Comparison of ENCODE assay signal across 19 cellular contexts in genomic region chr16:46768809-46769208, GRCh38. TPM values are rescaled to one million over a fixed set of nuclear protein-coding genes. Genes with fewer than 3 reads are reported as not detected.
DNase-seq lines count a peak whose midpoint lies in the region; ATAC-seq lines count a peak whose summit lies in the region.
"Had no signal": no experiment of that assay in that cellular context is flagged by ENCODE, and none has a peak within 500 bp of the region (broad histone marks: within the 10 kb centered on the region; RNA-seq: fewer than 3 reads in every experiment).

No MANE protein-coding gene starts in this region.

- no peaks in the 10 kb centered on the region for H3K36me3 ChIP-seq in SJCRH30
- H3K36me3 ChIP-seq: prostate gland, thoracic aorta had no signal

- no peak overlapping the region for H3K4me3 ChIP-seq in SJCRH30
- H3K4me3 ChIP-seq: prostate gland, thoracic aorta had no signal

- peak; percentile 81 for DNase-seq in DMS79 treated with DMSO at 0.1 percent for 48 hours (lab: John Stamatoyannopoulos, UW)
- DNase-seq in NCI-H1436 treated with DMSO at 0.1 percent for 48 hours (lab: John Stamatoyannopoulos, UW): peak; percentile 43
- peak; percentile 95 for DNase-seq in NCI-H510A (lab: John Stamatoyannopoulos, UW)
- peak; percentile 86 to 90 for DNase-seq in SJCRH30
- DNase-seq in OCI-M2 (lab: John Stamatoyannopoulos, UW; ENCODE audit: unreplicated experiment): no peak
- DNase-seq in GM03348 (ENCODE audit: low spot score): no peak
- DNase-seq: activated CD4-positive, alpha-beta T cell treated with anti-CD3 and anti-CD28 coated beads, Interleukin-2, amount 10 ng/mL, durations not matched to agents 24 days and 14 days; activated naive CD4-positive, alpha-beta T cell treated with anti-CD3 and anti-CD28 coated beads, Interleukin-2, amount 10 ng/mL, durations not matched to agents 7 days and 5 days; activated T-cell treated with anti-CD3 and anti-CD28 coated beads for 4 hours; Calu3; NCI-H1694 treated with DMSO at 0.1 percent for 48 hours; nephron progenitor cell; small intestine had no signal

- peaks cover 15% of the 10 kb centered on the region for H3K4me1 ChIP-seq in SJCRH30
- H3K4me1 ChIP-seq: prostate gland had no signal

- H3K27ac ChIP-seq in SJCRH30: no peak overlapping the region
- H3K27ac ChIP-seq: KMS-11, prostate gland, thoracic aorta had no signal

- H3K9me3 ChIP-seq in SJCRH30 (replicated peaks): no peaks in the 10 kb centered on the region
- H3K9me3 ChIP-seq: prostate gland, thoracic aorta had no signal

- ATAC-seq in HG02763 (IDR thresholded peaks at IDR 0.05; ENCODE audit: unreplicated experiment) (no peak), GM21529 (IDR thresholded peaks at IDR 0.05; ENCODE audit: unreplicated experiment) (no peak)

- H3K27me3 ChIP-seq in SJCRH30: no peaks in the 10 kb centered on the region

RNA-seq across cellular contexts. Expression of gene MYLK3, which starts 20.7 kb away (rescaled TPM):
- 0.25 and 0.26 TPM in 2 replicates for total RNA-seq in SJCRH30 (2014; rRNA removed; shearing (Covaris generic))
- total RNA-seq: kidney epithelial cell had no signal

Comparison
In these comparisons a context has a peak if more than half of its experiments do, and no peak if none do; other contexts are left out.
1. DNase-seq: peak in DMS79 treated with DMSO at 0.1 percent for 48 hours (single experiment), NCI-H1436 treated with DMSO at 0.1 percent for 48 hours (single experiment), NCI-H510A (single experiment) and SJCRH30 (2 of 2); none in OCI-M2 (single experiment) and GM03348 (single experiment).